33 cellular contexts compared by ENCODE assay signal in genomic region chr7:119046068-119046467, GRCh38.
"Had no signal": no experiment of that assay in that cellular context is flagged by ENCODE, and none has a peak within 500 bp of the region (broad histone marks: within the 10 kb centered on the region; RNA-seq: fewer than 3 reads in every experiment).

No MANE protein-coding gene starts in this region.

- ATAC-seq: activated T-cell treated with anti-CD3 and anti-CD28 coated beads, Interleukin-2, amount 50 U/mL, for 72 hours; activated T-helper 17 cell treated with anti-CD3 and anti-CD28 coated beads, Interleukin-2, amount 50 U/mL, for 72 hours; Right ventricle myocardium inferior had no signal

- DNase-seq: activated CD4-positive, alpha-beta memory T cell treated with anti-CD3 and anti-CD28 coated beads, Interleukin-2, amount 10 ng/mL, durations not matched to agents 7 days and 5 days; activated CD4-positive, alpha-beta T cell treated with anti-CD3 and anti-CD28 coated beads for 1 hour; activated CD4-positive, alpha-beta T cell treated with anti-CD3 and anti-CD28 coated beads for 48 hours; activated CD4-positive, CD25-positive, alpha-beta regulatory T cell; activated effector memory CD4-positive, alpha-beta T cell treated with anti-CD3 and anti-CD28 coated beads, Interleukin-2, amount 50 U/mL, for 16 hours; activated naive CD4-positive, alpha-beta T cell; activated naive CD4-positive, alpha-beta T cell treated with anti-CD3 and anti-CD28 coated beads, Interleukin-2, amount 50 U/mL, for 16 hours; activated naive CD8-positive, alpha-beta T cell treated with anti-CD3 and anti-CD28 coated beads for 36 hours; activated T-cell treated with anti-CD3 and anti-CD28 coated beads, Interleukin-2, amount 50 U/mL, for 1 hour; activated T-cell treated with anti-CD3 and anti-CD28 coated beads, Interleukin-2, amount 50 U/mL, for 72 hours; amniotic stem cell; aorta; brain microvascular endothelial cell; colonic mucosa; Kasumi-1; MG63; NCI-H1048; NCI-H1105 treated with DMSO at 0.1 percent for 48 hours; NCI-H1436; NCI-H1694; NCI-H1930; NCI-H2081 treated with DMSO at 0.1 percent for 48 hours; NCI-H345; NCI-H524 treated with DMSO at 0.1 percent for 48 hours; PC-9; SIG-M5; SW 1271; T-helper 1 cell; T-helper 2 cell; T-helper 9 cell; WERI-Rb-1 had no signal
